20 cellular contexts compared by ENCODE assay signal in genomic region chr2:219650426-219651248, GRCh38. TPM values are rescaled to one million over a fixed set of nuclear protein-coding genes. Genes with fewer than 3 reads are reported as not detected.
A peak's percentile ranks its signal among the peaks of the same experiment; 100 is the strongest.
DNase-seq lines count a peak whose midpoint lies in the region; ATAC-seq and TF ChIP-seq lines count a peak whose summit lies in the region.
"Had no signal": no experiment of that assay in that cellular context is flagged by ENCODE, and none has a peak within 500 bp of the region (broad histone marks: within the 10 kb centered on the region; RNA-seq: fewer than 3 reads in every experiment).

No MANE protein-coding gene starts in this region.

- H3K27me3 Mint-ChIP-seq in type B pancreatic cell = peaks cover 20% of the 10 kb centered on the region
- peaks cover 3% of the 10 kb centered on the region; the same call in 1 of the 2 replicates for H3K27me3 Mint-ChIP-seq in HFFc6 (ENCODE audit: insufficient read depth)

- no peaks in the 10 kb centered on the region for H3K9me3 Mint-ChIP-seq in type B pancreatic cell
- H3K9me3 Mint-ChIP-seq in HFFc6 = no peaks in the 10 kb centered on the region
- H3K9me3 Mint-ChIP-seq: CD4-positive, CD25-positive, alpha-beta regulatory T cell had no signal

- no peak for TF ChIP-seq CTCF in type B pancreatic cell (conservative IDR thresholded peaks at IDR 0.05)
- TF ChIP-seq CTCF in HFFc6 (IDR thresholded peaks at IDR 0.05) = no peak
- TF ChIP-seq CTCF in foreskin keratinocyte (conservative IDR thresholded peaks at IDR 0.05) = no peak

- peaks cover 1% of the 10 kb centered on the region for H3K4me1 Mint-ChIP-seq in type B pancreatic cell (ENCODE audit: unreplicated experiment)
- H3K4me1 Mint-ChIP-seq in HFFc6 (ENCODE audit: low read depth) = peaks cover 11% of the 10 kb centered on the region
- H3K4me1 Mint-ChIP-seq: CD4-positive, CD25-positive, alpha-beta regulatory T cell had no signal

- H3K36me3 Mint-ChIP-seq in type B pancreatic cell (no peaks in the 10 kb centered on the region), HFFc6 (ENCODE audit: low read depth) (no peaks in the 10 kb centered on the region)
- H3K36me3 Mint-ChIP-seq: CD4-positive, CD25-positive, alpha-beta regulatory T cell had no signal

- peak; percentile 24 for DNase-seq in ecto neural progenitor cell (ENCODE audit: low spot score)
- DNase-seq in type B pancreatic cell (ENCODE audit: extremely low spot score, unreplicated experiment) = peak; percentile 32
- DNase-seq in HFFc6 = no peak
- DNase-seq in foreskin keratinocyte = no peak
- DNase-seq in stimulated activated naive CD4-positive, alpha-beta T cell treated with Interleukin-2 at 50 U/mL for 16 hours (lab: John Stamatoyannopoulos, UW) = no peak
- DNase-seq: ACHN; AML-193; Caco-2; CD4-positive, CD25-positive, alpha-beta regulatory T cell; H7; NCI-H1092; NCI-H2081 treated with DMSO at 0.1 percent for 48 hours; NCI-H510A treated with DMSO at 0.1 percent for 48 hours; SK-N-SH; T-helper 1 cell had no signal

- no peaks in the 10 kb centered on the region for H3K27me3 ChIP-seq in foreskin keratinocyte

- H3K4me1 ChIP-seq in foreskin keratinocyte = peaks cover 12% of the 10 kb centered on the region

- ATAC-seq in GM19438 (IDR thresholded peaks at IDR 0.05; ENCODE audit: low read depth, unreplicated experiment) = peak; percentile 52
- peak; percentile 71 for ATAC-seq in HG03060 (IDR thresholded peaks at IDR 0.05; ENCODE audit: low read depth, unreplicated experiment)
- ATAC-seq in foreskin keratinocyte = no peak
- ATAC-seq: Panc1, Right ventricle myocardium inferior had no signal

- H3K27ac Mint-ChIP-seq in type B pancreatic cell (no peak overlapping the region), HFFc6 (no peak overlapping the region)
- H3K27ac Mint-ChIP-seq: CD4-positive, CD25-positive, alpha-beta regulatory T cell had no signal

- H3K4me3 Mint-ChIP-seq in type B pancreatic cell (no peak overlapping the region), HFFc6 (no peak overlapping the region)
- H3K4me3 Mint-ChIP-seq: CD4-positive, CD25-positive, alpha-beta regulatory T cell had no signal

- H3K27ac ChIP-seq in foreskin keratinocyte = no peak overlapping the region
- H3K27ac ChIP-seq: KMS-11 had no signal

RNA-seq across cellular contexts. Expression of gene SLC4A3, which starts 23.2 kb away (rescaled TPM):
- total RNA-seq in type B pancreatic cell (ENCODE audit: low replicate concordance) (8.0 and 15.8 TPM in 2 replicates), foreskin keratinocyte (14.4 and 17.1 TPM in 2 replicates)
- 10 to 100 TPM in 1 of 6 experiments, 1 to 10 TPM in 5; 3.7 to 13.5 (median 4.3) TPM for total RNA-seq in HFFc6 (2021; fragmentation: NEBNext Ultra II Directional; extraction: Animal tissue kit (Norgen Biotek cat#: 25700))
- polyA plus RNA-seq in foreskin keratinocyte = 10.8 and 11.1 TPM in 2 replicates
- total RNA-seq: CD4-positive, CD25-positive, alpha-beta regulatory T cell had no signal
- polyA plus RNA-seq: CD4-positive, CD25-positive, alpha-beta regulatory T cell had no signal

RNA-seq across cellular contexts. Expression of gene STK11IP, which starts 53.0 kb away (rescaled TPM):
- 30.7 and 42.5 TPM in 2 replicates for total RNA-seq in type B pancreatic cell (ENCODE audit: low replicate concordance)
- 10 to 100 TPM; 17.4 to 21.5 (median 18.9) TPM for total RNA-seq in HFFc6 (2021; fragmentation: NEBNext Ultra II Directional; extraction: Animal tissue kit (Norgen Biotek cat#: 25700))
- 20.0 and 20.9 TPM in 2 replicates for total RNA-seq in foreskin keratinocyte
- polyA plus RNA-seq in foreskin keratinocyte = 16.2 and 16.4 TPM in 2 replicates

Comparison
In these comparisons a context has a peak if more than half of its experiments do, and no peak if none do; other contexts are left out.
1. DNase-seq: peak in ecto neural progenitor cell (single experiment) and type B pancreatic cell (single experiment); none in HFFc6 (single experiment), foreskin keratinocyte (0 of 2) and stimulated activated naive CD4-positive, alpha-beta T cell treated with Interleukin-2 at 50 U/mL for 16 hours (single experiment).